Comparison of ENCODE assay signal across 15 cellular contexts in genomic region chr14:38207342-38207741, GRCh38. TPM values are rescaled to one million over a fixed set of nuclear protein-coding genes. Genes with fewer than 3 reads are reported as not detected.
DNase-seq lines count a peak whose midpoint lies in the region; ATAC-seq and TF ChIP-seq lines count a peak whose summit lies in the region.
"Had no signal": no experiment of that assay in that cellular context is flagged by ENCODE, and none has a peak within 500 bp of the region (broad histone marks: within the 10 kb centered on the region; RNA-seq: fewer than 3 reads in every experiment).

No MANE protein-coding gene starts in this region.

- no peak overlapping the region for H3K27ac Mint-ChIP-seq in progenitor cell of endocrine pancreas
- H3K27ac Mint-ChIP-seq: immature natural killer cell had no signal

- POLR2A ChIA-PET in SK-N-SH (lab: Yijun Ruan, JAX) = no interaction called here

- H3K27ac ChIP-seq in iPS-20b (ENCODE audit: low read length) (no peak overlapping the region), SK-N-SH (ENCODE audit: low read depth in 2 of 2, low read length in 1 of 2) (no peak overlapping the region)
- H3K27ac ChIP-seq: BLaER1, epithelial cell of prostate had no signal

- no peaks in the 10 kb centered on the region for H3K9me2 ChIP-seq in SK-N-SH

- peaks cover 3% of the 10 kb centered on the region for H3K9me3 Mint-ChIP-seq in progenitor cell of endocrine pancreas (ENCODE audit: low read depth)

- H3K4me3 ChIP-seq in adipocyte (ENCODE audit: low read length) = peak overlapping the region; percentile 75
- H3K4me3 ChIP-seq in iPS-20b (ENCODE audit: low read length) = peak overlapping the region; percentile 43; the same call in 1 of the 2 replicates
- H3K4me3 ChIP-seq in SK-N-SH (ENCODE audit: low read depth in 2 of 2, low read length in 1 of 2) = no peak overlapping the region
- H3K4me3 ChIP-seq: BLaER1 had no signal

- H3K36me3 ChIP-seq in adipocyte (ENCODE audit: control insufficient read depth, insufficient read depth, low read length, severe bottlenecking) (no peaks in the 10 kb centered on the region), iPS-20b (ENCODE audit: insufficient read depth, low read depth, low read length) (no peaks in the 10 kb centered on the region), SK-N-SH (replicated peaks in 1 of 2; ENCODE audit: control insufficient read depth in 1 of 2, insufficient read depth in 2 of 2, low read length in 1 of 2) (no peaks in the 10 kb centered on the region)
- H3K36me3 ChIP-seq: BLaER1 had no signal

- H3K36me3 Mint-ChIP-seq in progenitor cell of endocrine pancreas (ENCODE audit: insufficient read depth) = no peaks in the 10 kb centered on the region

- H3F3A ChIP-seq in SK-N-SH (replicated peaks; ENCODE audit: insufficient read depth) = peaks cover 2% of the 10 kb centered on the region

- no peak overlapping the region for H2AFZ ChIP-seq in SK-N-SH (ENCODE audit: low read depth)

- no peak for ATAC-seq in GM21825 (IDR thresholded peaks at IDR 0.05; ENCODE audit: unreplicated experiment)

- DNase-seq in DMS114 treated with DMSO at 0.1 percent for 48 hours (lab: John Stamatoyannopoulos, UW; ENCODE audit: unreplicated experiment) (peak; percentile 4), adipocyte (ENCODE audit: low read depth) (peak; percentile 6), progenitor cell of endocrine pancreas (ENCODE audit: low spot score, unreplicated experiment) (no peak), SK-N-SH (no peak), NCI-H774 (lab: John Stamatoyannopoulos, UW) (no peak), OCI-M2 (lab: John Stamatoyannopoulos, UW; ENCODE audit: unreplicated experiment) (no peak)
- DNase-seq: immature natural killer cell; occipital lobe; SIG-M5; stimulated activated CD4-positive, alpha-beta T cell treated with anti-CD3 and anti-CD28 coated beads, Interleukin-2, amount 100 ng/mL, for 48 hours; stimulated activated naive CD4-positive, alpha-beta T cell had no signal

- H3K4me2 ChIP-seq in SK-N-SH = no peak overlapping the region; the same call in 1 of the 2 replicates
- H3K4me2 ChIP-seq: BLaER1 had no signal

- H3K4me1 Mint-ChIP-seq in progenitor cell of endocrine pancreas (ENCODE audit: low read depth) = peaks cover 22% of the 10 kb centered on the region

- no peak overlapping the region for H3K9ac ChIP-seq in adipocyte (ENCODE audit: low read length)
- no peak overlapping the region for H3K9ac ChIP-seq in iPS-20b (ENCODE audit: low read depth, low read length)
- H3K9ac ChIP-seq in SK-N-SH = no peak overlapping the region
- H3K9ac ChIP-seq: BLaER1 had no signal

- no peak for TF ChIP-seq RAD21 in SK-N-SH (IDR thresholded peaks at IDR 0.05; ENCODE audit: low read length)

- CTCF ChIA-PET in SK-N-SH (lab: Yijun Ruan, JAX) = no interaction called here

- 5% methylated on average over 5 of the region's 5 CpGs for WGBS in SK-N-SH (ENCODE audit: low lambda C conversion rate)

- peaks cover 11% of the 10 kb centered on the region for H3K4me1 ChIP-seq in adipocyte (ENCODE audit: control insufficient read depth, insufficient read depth, low read length)
- peaks cover 3% of the 10 kb centered on the region; the same call in 1 of the 2 replicates for H3K4me1 ChIP-seq in iPS-20b (ENCODE audit: insufficient read depth, low read length)
- no peaks in the 10 kb centered on the region for H3K4me1 ChIP-seq in SK-N-SH (ENCODE audit: control insufficient read depth in 1 of 2, insufficient read depth in 2 of 2, low read depth in 1 of 2, low read length in 1 of 2)
- H3K4me1 ChIP-seq: BLaER1 had no signal

- H3K79me2 ChIP-seq in SK-N-SH (ENCODE audit: insufficient read depth) = no peaks in the 10 kb centered on the region

- no peak for TF ChIP-seq CTCF in progenitor cell of endocrine pancreas (IDR thresholded peaks at IDR 0.05; ENCODE audit: unreplicated experiment)
- no peak for TF ChIP-seq CTCF in SK-N-SH (IDR thresholded peaks at IDR 0.05)

- no peak for TF ChIP-seq EP300 in SK-N-SH (IDR thresholded peaks at IDR 0.05; ENCODE audit: borderline replicate concordance in 1 of 2, low read depth in 1 of 2, low read length in 1 of 2)

- peaks cover 38% of the 10 kb centered on the region for H3K27me3 ChIP-seq in adipocyte (replicated peaks; ENCODE audit: control insufficient read depth, insufficient read depth, low read length)
- peaks cover 74% of the 10 kb centered on the region for H3K27me3 ChIP-seq in iPS-20b (ENCODE audit: insufficient read depth, low read length)
- peaks cover 17% of the 10 kb centered on the region; the same call in 1 of the 2 replicates for H3K27me3 ChIP-seq in SK-N-SH (ENCODE audit: insufficient read depth)

- H3K9me3 ChIP-seq in adipocyte (ENCODE audit: control insufficient read depth, low read length) (peaks cover 5% of the 10 kb centered on the region), iPS-20b (ENCODE audit: insufficient read depth, low read depth, low read length) (0 out of 2 replicates have a peak, but pooled peaks cover 7% of the 10 kb centered on the region), SK-N-SH (no peaks in the 10 kb centered on the region)

- H4K20me1 ChIP-seq in SK-N-SH (ENCODE audit: insufficient read depth) = no peaks in the 10 kb centered on the region
- H4K20me1 ChIP-seq: BLaER1 had no signal

- peaks cover 73% of the 10 kb centered on the region for H3K27me3 Mint-ChIP-seq in progenitor cell of endocrine pancreas

- H3K4me3 Mint-ChIP-seq in progenitor cell of endocrine pancreas (ENCODE audit: low read depth) = peak overlapping the region; percentile 82
- H3K4me3 Mint-ChIP-seq: immature natural killer cell had no signal

TF ChIP-seq in SK-N-SH, 30 proteins besides CTCF, POLR2A, EP300 and RAD21:
- TF ChIP-seq TCF12 (IDR thresholded peaks at IDR 0.05) (no peak), POLR2AphosphoS5 (IDR thresholded peaks at IDR 0.05; ENCODE audit: low read depth, low read length) (no peak), EZH2phosphoT487 (IDR thresholded peaks at IDR 0.05; ENCODE audit: borderline replicate concordance, low read depth) (no peak), NFIC (IDR thresholded peaks at IDR 0.05; ENCODE audit: borderline replicate concordance) (no peak), FOXJ3 (CRISPR knock-in tag; IDR thresholded peaks at IDR 0.05) (no peak), MEF2A (IDR thresholded peaks at IDR 0.05; ENCODE audit: borderline replicate concordance, low read depth) (no peak)

RNA-seq across cellular contexts. Expression of gene SSTR1, which starts 0.4 kb away (rescaled TPM):
- total RNA-seq in progenitor cell of endocrine pancreas = 4.0 and 4.4 TPM in 2 replicates
- 0.08 TPM in 2 replicates for polyA plus RNA-seq in SK-N-SH (2012; rRNA removed)
- polyA plus RNA-seq in SK-N-SH (2012; cell fraction: cytosol; rRNA removed) = 0.08 and 0.12 TPM in 2 replicates
- 0.07 and 0.10 TPM in 2 replicates for polyA plus RNA-seq in SK-N-SH (2012; cell fraction: nucleus; rRNA removed)
- polyA plus RNA-seq: immature natural killer cell had no signal

RNA-seq across cellular contexts. Expression of gene CLEC14A, which starts 48.6 kb away (rescaled TPM):
- total RNA-seq in progenitor cell of endocrine pancreas = 0.17 and 0.24 TPM in 2 replicates
- 0.02 TPM in 1 of 2 replicates, not detected in the other for polyA plus RNA-seq in SK-N-SH (2012; rRNA removed)
- not detected in 2 replicates for polyA plus RNA-seq in SK-N-SH (2012; cell fraction: cytosol; rRNA removed)
- not detected in 2 replicates for polyA plus RNA-seq in SK-N-SH (2012; cell fraction: nucleus; rRNA removed)
- polyA plus RNA-seq: immature natural killer cell had no signal

Comparison
In these comparisons a context has a peak if more than half of its experiments do, and no peak if none do; other contexts are left out.
1. DNase-seq: peak in DMS114 treated with DMSO at 0.1 percent for 48 hours (single experiment) and adipocyte (single experiment); none in progenitor cell of endocrine pancreas (single experiment), SK-N-SH (single experiment), NCI-H774 (single experiment) and OCI-M2 (single experiment).
2. H3K4me3 ChIP-seq: peak in adipocyte (single experiment) and iPS-20b (single experiment); none in SK-N-SH (0 of 2).